In genomic region chr15:89893027-89893426, GRCh38 we compare ENCODE assay signal across 8 cellular contexts. TPM values are rescaled to one million over a fixed set of nuclear protein-coding genes. Genes with fewer than 3 reads are reported as not detected.
DNase-seq lines count a peak whose midpoint lies in the region; ATAC-seq and TF ChIP-seq lines count a peak whose summit lies in the region.

No MANE protein-coding gene starts in this region.

- peak overlapping the region; percentile 93 to 99 (median 98) for H3K4me3 Mint-ChIP-seq in naive B cell

- peaks cover 6 to 45% (median 8%) of the 10 kb centered on the region in 3 donors for H3K4me1 Mint-ChIP-seq in naive B cell

- H3K27me3 Mint-ChIP-seq in naive B cell = no peaks in the 10 kb centered on the region

- H3K9me3 ChIP-seq in BLaER1 (no peaks in the 10 kb centered on the region), KOPT-K1 (ENCODE audit: insufficient read depth, low read length, poor library complexity, severe bottlenecking) (no peaks in the 10 kb centered on the region)

- peak overlapping the region; percentile 93 for H3K9ac ChIP-seq in BLaER1

- H3K4me2 ChIP-seq in BLaER1 = peak overlapping the region; percentile 91

- H3K27ac ChIP-seq in BLaER1 = peak overlapping the region; percentile 88
- H3K27ac ChIP-seq in KOPT-K1 (ENCODE audit: low read depth, low read length, poor library complexity, severe bottlenecking) = peak overlapping the region; percentile 77

- H3K27me3 ChIP-seq in BLaER1 = no peaks in the 10 kb centered on the region

- H3K4me3 ChIP-seq in BLaER1 = peak overlapping the region; percentile 92
- peak overlapping the region; percentile 97 for H3K4me3 ChIP-seq in choroid plexus epithelial cell (ENCODE audit: low read depth, low read length)

- no peaks in the 10 kb centered on the region for H4K20me1 ChIP-seq in BLaER1

- peak overlapping the region in 5 of 6 donors; percentile 88 to 96 (median 93) for H3K27ac Mint-ChIP-seq in naive B cell

- no peaks in the 10 kb centered on the region for H3K36me3 Mint-ChIP-seq in naive B cell

- peaks cover 10% of the 10 kb centered on the region for H3K36me3 ChIP-seq in BLaER1
- H3K36me3 ChIP-seq in KOPT-K1 (ENCODE audit: insufficient read depth, low read length) = peaks cover 13% of the 10 kb centered on the region

- TF ChIP-seq CTCF in choroid plexus epithelial cell (conservative IDR thresholded peaks at IDR 0.05; ENCODE audit: low read depth, low read length) (no peak), GM10266 (IDR thresholded peaks at IDR 0.05; ENCODE audit: control insufficient read depth, insufficient read depth, low read depth, missing control alignments) (no peak)

- DNase-seq in choroid plexus epithelial cell (ENCODE audit: low read depth) (peak; percentile 34), naive B cell (no peak), NCI-H1436 treated with DMSO at 0.1 percent for 48 hours (lab: John Stamatoyannopoulos, UW) (no peak), GM10266 (ENCODE audit: extremely low spot score) (no peak)
- no peak for DNase-seq in effector CD4-positive, alpha-beta T cell
- DNase-seq in stimulated activated naive CD4-positive, alpha-beta T cell treated with Interleukin-2 at 50 U/mL for 16 hours (lab: John Stamatoyannopoulos, UW) = no peak

- peaks cover 20% of the 10 kb centered on the region for H3K4me1 ChIP-seq in BLaER1

- no peaks in the 10 kb centered on the region for H3K9me3 Mint-ChIP-seq in naive B cell

- ATAC-seq in naive B cell (ENCODE audit: low read depth in 2 of 2) = no peak

RNA-seq across cellular contexts. Expression of gene AP3S2, which starts 0.8 kb away (rescaled TPM):
- 10 to 100 TPM; 19.3 to 40.9 (median 35.9) TPM for polyA plus RNA-seq in naive B cell (ENCODE audit: low read depth in 6 of 6)

RNA-seq across cellular contexts. Expression of gene ARPIN, which starts 19.7 kb away (rescaled TPM):
- polyA plus RNA-seq in naive B cell (ENCODE audit: low read depth in 6 of 6) = not detected
